ENCODE assay signal across 37 cellular contexts in the genomic region with DNA sequence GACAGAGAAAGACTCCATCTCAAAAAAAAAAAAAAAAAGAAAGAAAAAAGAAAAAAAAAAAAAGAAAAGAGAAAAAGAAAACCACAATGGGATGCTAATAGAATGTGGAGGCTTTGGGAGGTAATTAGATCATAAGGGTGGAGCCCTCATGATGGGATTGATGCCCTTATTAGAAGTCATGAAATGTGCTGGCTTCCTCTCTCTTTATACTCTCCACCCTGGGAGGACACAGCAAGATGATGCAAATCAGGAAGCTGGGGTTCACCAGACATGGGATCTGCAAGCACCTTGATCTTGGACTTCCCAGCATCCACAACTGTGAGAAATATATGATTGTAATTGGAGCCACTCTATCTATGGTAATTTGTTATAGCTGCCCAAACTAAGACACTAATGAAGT.
"Had no signal": no experiment of that assay in that cellular context is flagged by ENCODE, and none has a peak within 500 bp of the region (broad histone marks: within the 10 kb centered on the region; RNA-seq: fewer than 3 reads in every experiment).

No MANE protein-coding gene starts in this region.

- H3K9me3 ChIP-seq: adrenal gland, colonic mucosa, gastrocnemius medialis had no signal

- H3K36me3 ChIP-seq: adrenal gland, breast epithelium, cardiac muscle cell, colonic mucosa, esophagus squamous epithelium, gastrocnemius medialis, heart left ventricle, WERI-Rb-1 had no signal

- H3K9me3 Mint-ChIP-seq: activated B cell treated with CpG ODN at 0.5 μM for 24 hours; activated naive CD4-positive, alpha-beta T cell treated with anti-CD3 and anti-CD28 coated beads, Interleukin-2, amount 50 U/mL, for 24 hours; activated naive CD8-positive, alpha-beta T cell treated with anti-CD3 and anti-CD28 coated beads, Interleukin-2, amount 50 U/mL, for 24 hours had no signal

- H3K4me1 Mint-ChIP-seq: activated naive CD4-positive, alpha-beta T cell treated with anti-CD3 and anti-CD28 coated beads, Interleukin-2, amount 50 U/mL, for 24 hours; brain had no signal

- FAIRE-seq: endometrium, endothelial cell of umbilical vein had no signal

- H3K27me3 ChIP-seq: adrenal gland, breast epithelium, cardiac muscle cell, colonic mucosa, esophagus squamous epithelium, foreskin keratinocyte, gastrocnemius medialis, heart left ventricle had no signal

- H3K4me1 ChIP-seq: adrenal gland, breast epithelium, colonic mucosa had no signal

- H3K27me3 Mint-ChIP-seq: activated B cell treated with CpG ODN at 0.5 μM for 24 hours; activated CD4-positive, alpha-beta T cell treated with anti-CD3 and anti-CD28 coated beads, Interleukin-2, amount 10 ng/mL, durations not matched to agents 24 days and 14 days; activated CD8-positive, alpha-beta memory T cell treated with anti-CD3 and anti-CD28 coated beads, Interleukin-2, amount 10 ng/mL, durations not matched to agents 7 days and 5 days; activated naive CD4-positive, alpha-beta T cell treated with anti-CD3 and anti-CD28 coated beads, Interleukin-2, amount 50 U/mL, for 24 hours; activated naive CD8-positive, alpha-beta T cell treated with anti-CD3 and anti-CD28 coated beads for 36 hours had no signal

- H3K27ac Mint-ChIP-seq: activated B cell treated with CpG ODN at 0.5 μM for 24 hours; activated CD4-positive, alpha-beta memory T cell treated with anti-CD3 and anti-CD28 coated beads for 36 hours; activated CD4-positive, alpha-beta T cell treated with anti-CD3 and anti-CD28 coated beads, Interleukin-2, amount 10 ng/mL, durations not matched to agents 24 days and 14 days; activated CD8-positive, alpha-beta memory T cell treated with anti-CD3 and anti-CD28 coated beads, Interleukin-2, amount 10 ng/mL, durations not matched to agents 7 days and 5 days; activated CD8-positive, alpha-beta T cell treated with anti-CD3 and anti-CD28 coated beads, Interleukin-2, amount 10 ng/mL, durations not matched to agents 7 days and 5 days; activated naive CD4-positive, alpha-beta T cell treated with anti-CD3 and anti-CD28 coated beads for 36 hours; activated naive CD4-positive, alpha-beta T cell treated with anti-CD3 and anti-CD28 coated beads, Interleukin-2, amount 50 U/mL, for 24 hours; activated naive CD8-positive, alpha-beta T cell treated with anti-CD3 and anti-CD28 coated beads for 36 hours; activated naive CD8-positive, alpha-beta T cell treated with anti-CD3 and anti-CD28 coated beads, Interleukin-2, amount 50 U/mL, for 24 hours; activated T-helper 1 cell treated with anti-CD3 and anti-CD28 coated beads, Interleukin-12 subunit alpha, Interleukin-12 subunit beta, Interleukin-2, Interleukin-4 antibody, amounts not matched to agents 30 ng/mL and 10 ng/mL and 1 ng/mL, durations not matched to agents 14 hours and 24 hours and 36 hours; activated T-helper 2 cell treated with anti-CD3 and anti-CD28 coated beads, Interferon-gamma antibody, Interleukin-2, Interleukin-4, amounts not matched to agents 10 μg/mL and 5 μg/mL and 100 μg/mL, durations not matched to agents 14 hours and 24 hours and 36 hours; brain had no signal

- ATAC-seq: activated CD4-positive, CD25-positive, alpha-beta regulatory T cell treated with anti-CD3 and anti-CD28 coated beads, Interleukin-2, amount 50 U/mL, for 24 hours; activated CD8-positive, alpha-beta memory T cell treated with anti-CD3 and anti-CD28 coated beads, Interleukin-2, amount 10 ng/mL, durations not matched to agents 7 days and 5 days; activated CD8-positive, alpha-beta T cell treated with anti-CD3 and anti-CD28 coated beads, Interleukin-2, amount 10 ng/mL, durations not matched to agents 7 days and 5 days; activated naive CD8-positive, alpha-beta T cell treated with anti-CD3 and anti-CD28 coated beads, Interleukin-2, amount 50 U/mL, for 24 hours; foreskin keratinocyte; gastrocnemius medialis; heart left ventricle had no signal

- H3K4me3 ChIP-seq: adrenal gland, breast epithelium, cardiac muscle cell, colonic mucosa, esophagus squamous epithelium, gastrocnemius medialis, heart left ventricle had no signal

- H3K27ac ChIP-seq: adrenal gland, breast epithelium, cardiac muscle cell, colonic mucosa, epithelial cell of prostate, esophagus squamous epithelium, foreskin keratinocyte, gastrocnemius medialis, heart left ventricle, WERI-Rb-1 had no signal

- H3K36me3 Mint-ChIP-seq: activated naive CD4-positive, alpha-beta T cell treated with anti-CD3 and anti-CD28 coated beads, Interleukin-2, amount 50 U/mL, for 24 hours; activated naive CD8-positive, alpha-beta T cell treated with anti-CD3 and anti-CD28 coated beads for 36 hours; brain had no signal

- DNase-seq: activated B cell treated with CpG ODN at 0.5 μM for 24 hours; activated CD4-positive, alpha-beta memory T cell treated with anti-CD3 and anti-CD28 coated beads for 36 hours; activated CD4-positive, alpha-beta T cell treated with anti-CD3 and anti-CD28 coated beads, Interleukin-2, amount 10 ng/mL, durations not matched to agents 24 days and 14 days; activated CD8-positive, alpha-beta memory T cell treated with anti-CD3 and anti-CD28 coated beads, Interleukin-2, amount 10 ng/mL, durations not matched to agents 7 days and 5 days; activated CD8-positive, alpha-beta memory T cell treated with anti-CD3 and anti-CD28 coated beads, Interleukin-2, amount 50 U/mL, for 4 hours; activated CD8-positive, alpha-beta T cell treated with anti-CD3 and anti-CD28 coated beads, Interleukin-2, amount 10 ng/mL, durations not matched to agents 7 days and 5 days; activated effector memory CD4-positive, alpha-beta T cell treated with anti-CD3 and anti-CD28 coated beads, Interleukin-2, amount 50 U/mL, for 16 hours; activated naive CD4-positive, alpha-beta T cell treated with anti-CD3 and anti-CD28 coated beads for 36 hours; activated naive CD8-positive, alpha-beta T cell treated with anti-CD3 and anti-CD28 coated beads for 36 hours; activated naive CD8-positive, alpha-beta T cell treated with anti-CD3 and anti-CD28 coated beads, Interleukin-2, amount 50 U/mL, for 24 hours; activated T-cell treated with anti-CD3 and anti-CD28 coated beads, Interleukin-2, amount 50 U/mL, for 1 hour; activated T-cell treated with anti-CD3 and anti-CD28 coated beads, Interleukin-2, amount 50 U/mL, for 48 hours; adrenal gland; amygdala; aorta; central memory CD4-positive, alpha-beta T cell; cerebellar nuclear complex; colonic mucosa; effector CD8-positive, alpha-beta T cell; esophagus squamous epithelium; foreskin keratinocyte; gastrocnemius medialis; glutamatergic neuron; heart left ventricle; hypothalamus; T1000; WERI-Rb-1 had no signal

- H3K4me3 Mint-ChIP-seq: activated B cell treated with CpG ODN at 0.5 μM for 24 hours; activated CD4-positive, alpha-beta memory T cell treated with anti-CD3 and anti-CD28 coated beads for 36 hours; activated CD4-positive, alpha-beta T cell treated with anti-CD3 and anti-CD28 coated beads, Interleukin-2, amount 10 ng/mL, durations not matched to agents 24 days and 14 days; activated CD8-positive, alpha-beta memory T cell treated with anti-CD3 and anti-CD28 coated beads, Interleukin-2, amount 10 ng/mL, durations not matched to agents 7 days and 5 days; activated CD8-positive, alpha-beta T cell treated with anti-CD3 and anti-CD28 coated beads, Interleukin-2, amount 10 ng/mL, durations not matched to agents 7 days and 5 days; activated naive CD4-positive, alpha-beta T cell treated with anti-CD3 and anti-CD28 coated beads for 36 hours; activated naive CD4-positive, alpha-beta T cell treated with anti-CD3 and anti-CD28 coated beads, Interleukin-2, amount 50 U/mL, for 24 hours; activated naive CD8-positive, alpha-beta T cell treated with anti-CD3 and anti-CD28 coated beads for 36 hours; activated naive CD8-positive, alpha-beta T cell treated with anti-CD3 and anti-CD28 coated beads, Interleukin-2, amount 50 U/mL, for 24 hours; activated T-helper 1 cell treated with anti-CD3 and anti-CD28 coated beads, Interleukin-12 subunit alpha, Interleukin-12 subunit beta, Interleukin-2, Interleukin-4 antibody, amounts not matched to agents 30 ng/mL and 10 ng/mL and 1 ng/mL, durations not matched to agents 14 hours and 24 hours and 36 hours; brain had no signal
